In genomic region chr14:31897581-31898186, GRCh38 we compare ENCODE assay signal across 1 cellular context.
TF ChIP-seq lines count a peak whose summit lies in the region.

No MANE protein-coding gene starts in this region.

TF ChIP-seq in K562, 482 proteins besides CTCF, POLR2A, EP300 and RAD21 (continued from another document):
- TF ChIP-seq MGA (IDR thresholded peaks at IDR 0.05) (no peak), PRMT5 (CRISPR knock-in tag; IDR thresholded peaks at IDR 0.05) (no peak), ZNF398 (CRISPR knock-in tag; IDR thresholded peaks at IDR 0.05) (no peak), TBP (optimal IDR thresholded peaks at IDR 0.05; ENCODE audit: low read depth, low read length) (no peak)
